In the genomic region with DNA sequence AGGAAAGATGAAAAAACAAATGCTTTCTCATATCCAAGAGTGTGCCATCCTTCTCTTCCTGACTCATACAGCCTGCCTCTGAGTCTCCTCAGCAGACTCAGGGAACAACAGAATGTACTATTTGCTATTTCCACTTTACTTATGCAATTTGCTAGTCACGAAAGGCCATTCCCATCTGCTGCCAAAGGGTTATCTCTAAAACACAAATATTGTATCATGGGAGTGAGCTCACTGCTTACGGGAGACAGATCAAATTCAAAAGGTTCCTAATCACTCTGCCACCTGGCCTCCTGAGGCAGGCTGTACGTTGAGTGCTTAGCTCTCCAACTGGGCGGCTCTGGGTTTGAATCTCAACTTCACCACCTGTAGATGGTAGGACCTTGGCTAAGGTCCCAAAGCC, we compare ENCODE assay signal across 12 cellular contexts.
A peak's percentile ranks its signal among the peaks of the same experiment; 100 is the strongest.
DNase-seq lines count a peak whose midpoint lies in the region; ATAC-seq lines count a peak whose summit lies in the region.
"Had no signal": no experiment of that assay in that cellular context is flagged by ENCODE, and none has a peak within 500 bp of the region (broad histone marks: within the 10 kb centered on the region; RNA-seq: fewer than 3 reads in every experiment).

No MANE protein-coding gene starts in this region.

- H3K27me3 ChIP-seq in ACC112 (ENCODE audit: insufficient read depth, low read length) = no peaks in the 10 kb centered on the region
- H3K27me3 ChIP-seq: uterus had no signal

- no peak for ATAC-seq in HG03565 (IDR thresholded peaks at IDR 0.05; ENCODE audit: unreplicated experiment)

- no peak overlapping the region for H2AFZ ChIP-seq in ACC112 (ENCODE audit: low read length, unreplicated experiment)

- peak overlapping the region; percentile 94 for H3K27ac ChIP-seq in ACC112 (ENCODE audit: low read depth, low read length)
- peak overlapping the region; percentile 33 for H3K27ac ChIP-seq in angular gyrus (ENCODE audit: low read depth, low read length)
- H3K27ac ChIP-seq: uterus had no signal

- H3K36me3 ChIP-seq in ACC112 (ENCODE audit: insufficient read depth, low read length) = no peaks in the 10 kb centered on the region
- H3K36me3 ChIP-seq: uterus had no signal

- H3K36me3 Mint-ChIP-seq in activated T-helper 1 cell treated with anti-CD3 and anti-CD28 coated beads, Interleukin-12 subunit alpha, Interleukin-12 subunit beta, Interleukin-2, Interleukin-4 antibody, amounts not matched to agents 30 ng/mL and 10 ng/mL and 1 ng/mL, durations not matched to agents 14 hours and 24 hours and 36 hours (ENCODE audit: low read depth) = no peaks in the 10 kb centered on the region

- H3K79me2 ChIP-seq in ACC112 (ENCODE audit: control insufficient read depth, insufficient read depth, low read length, unreplicated experiment) = no peaks in the 10 kb centered on the region

- no peak overlapping the region for H3K4me3 Mint-ChIP-seq in activated T-helper 1 cell treated with anti-CD3 and anti-CD28 coated beads, Interleukin-12 subunit alpha, Interleukin-12 subunit beta, Interleukin-2, Interleukin-4 antibody, amounts not matched to agents 30 ng/mL and 10 ng/mL and 1 ng/mL, durations not matched to agents 14 hours and 24 hours and 36 hours

- H3K4me1 ChIP-seq in ACC112 (ENCODE audit: control insufficient read depth, insufficient read depth, low read length, unreplicated experiment) = peaks cover 62% of the 10 kb centered on the region
- H3K4me1 ChIP-seq: uterus had no signal

- H3K27ac Mint-ChIP-seq in activated T-helper 1 cell treated with anti-CD3 and anti-CD28 coated beads, Interleukin-12 subunit alpha, Interleukin-12 subunit beta, Interleukin-2, Interleukin-4 antibody, amounts not matched to agents 30 ng/mL and 10 ng/mL and 1 ng/mL, durations not matched to agents 14 hours and 24 hours and 36 hours = no peak overlapping the region

- peaks cover 7% of the 10 kb centered on the region for H3K27me3 Mint-ChIP-seq in activated T-helper 1 cell treated with anti-CD3 and anti-CD28 coated beads, Interleukin-12 subunit alpha, Interleukin-12 subunit beta, Interleukin-2, Interleukin-4 antibody, amounts not matched to agents 30 ng/mL and 10 ng/mL and 1 ng/mL, durations not matched to agents 14 hours and 24 hours and 36 hours (ENCODE audit: insufficient read depth)

- peak; percentile 90 for DNase-seq in NCI-H1092 treated with DMSO at 0.1 percent for 48 hours (lab: John Stamatoyannopoulos, UW)
- peak; percentile 84 for DNase-seq in iris pigment epithelial cell (ENCODE audit: low read depth)
- no peak for DNase-seq in activated T-helper 1 cell treated with anti-CD3 and anti-CD28 coated beads, Interleukin-12 subunit alpha, Interleukin-12 subunit beta, Interleukin-2, Interleukin-4 antibody, amounts not matched to agents 30 ng/mL and 10 ng/mL and 1 ng/mL, durations not matched to agents 14 hours and 24 hours and 36 hours (ENCODE audit: low spot score)
- DNase-seq in stimulated activated CD4-positive, alpha-beta T cell treated with anti-CD3 and anti-CD28 coated beads, Interleukin-12 subunit alpha, Interleukin-12 subunit beta, amount 100 ng/mL, for 4 hours = no peak
- no peak for DNase-seq in central memory CD4-positive, alpha-beta T cell
- DNase-seq: activated T-cell treated with anti-CD3 and anti-CD28 coated beads, Interleukin-2, amount 50 U/mL, for 48 hours; AML-193; effector memory CD4-positive, alpha-beta T cell; uterus had no signal

- intact Hi-C loops in activated T-helper 1 cell treated with anti-CD3 and anti-CD28 coated beads, Interleukin-12 subunit alpha, Interleukin-12 subunit beta, Interleukin-2, Interleukin-4 antibody, amounts not matched to agents 30 ng/mL and 10 ng/mL and 1 ng/mL, durations not matched to agents 14 hours and 24 hours and 36 hours (cut with micrococcal nuclease) = no loop called here

- H3K4me1 Mint-ChIP-seq in activated T-helper 1 cell treated with anti-CD3 and anti-CD28 coated beads, Interleukin-12 subunit alpha, Interleukin-12 subunit beta, Interleukin-2, Interleukin-4 antibody, amounts not matched to agents 30 ng/mL and 10 ng/mL and 1 ng/mL, durations not matched to agents 14 hours and 24 hours and 36 hours (ENCODE audit: low read depth) = no peaks in the 10 kb centered on the region

- no peaks in the 10 kb centered on the region for H3K9me3 Mint-ChIP-seq in activated T-helper 1 cell treated with anti-CD3 and anti-CD28 coated beads, Interleukin-12 subunit alpha, Interleukin-12 subunit beta, Interleukin-2, Interleukin-4 antibody, amounts not matched to agents 30 ng/mL and 10 ng/mL and 1 ng/mL, durations not matched to agents 14 hours and 24 hours and 36 hours

- no peak overlapping the region for H3K4me3 ChIP-seq in ACC112 (ENCODE audit: low read depth, low read length)
- H3K4me3 ChIP-seq: uterus had no signal

Comparison
In these comparisons a context has a peak if more than half of its experiments do, and no peak if none do; other contexts are left out.
1. DNase-seq: peak in NCI-H1092 treated with DMSO at 0.1 percent for 48 hours (single experiment) and iris pigment epithelial cell (single experiment); none in activated T-helper 1 cell treated with anti-CD3 and anti-CD28 coated beads, Interleukin-12 subunit alpha, Interleukin-12 subunit beta, Interleukin-2, Interleukin-4 antibody, amounts not matched to agents 30 ng/mL and 10 ng/mL and 1 ng/mL, durations not matched to agents 14 hours and 24 hours and 36 hours (single experiment), stimulated activated CD4-positive, alpha-beta T cell treated with anti-CD3 and anti-CD28 coated beads, Interleukin-12 subunit alpha, Interleukin-12 subunit beta, amount 100 ng/mL, for 4 hours (single experiment) and central memory CD4-positive, alpha-beta T cell (single experiment).